Comparison of ENCODE assay signal across 1 cellular context in genomic region chr18:48668466-48669179, GRCh38.
TF ChIP-seq lines count a peak whose summit lies in the region.

No MANE protein-coding gene starts in this region.

TF ChIP-seq in GM23338, 12 proteins besides CTCF, POLR2A, EP300 and RAD21 (continued from another document):
- TF ChIP-seq ZNF462 (CRISPR knock-in tag; IDR thresholded peaks at IDR 0.05) (no peak), ZNF331 (CRISPR knock-in tag; IDR thresholded peaks at IDR 0.05; ENCODE audit: low read depth) (no peak), ETS1 (IDR thresholded peaks at IDR 0.05) (no peak), REST (IDR thresholded peaks at IDR 0.05; ENCODE audit: unreplicated experiment) (no peak), JUNB (IDR thresholded peaks at IDR 0.05; ENCODE audit: unreplicated experiment) (no peak), ZNF114 (CRISPR knock-in tag; IDR thresholded peaks at IDR 0.05) (no peak)
